Comparison of ENCODE assay signal across 17 cellular contexts in genomic region chr19:11306337-11306736, GRCh38. TPM values are rescaled to one million over a fixed set of nuclear protein-coding genes. Genes with fewer than 3 reads are reported as not detected.
DNase-seq lines count a peak whose midpoint lies in the region; ATAC-seq, FAIRE-seq and TF ChIP-seq lines count a peak whose summit lies in the region.
"Had no signal": no experiment of that assay in that cellular context is flagged by ENCODE, and none has a peak within 500 bp of the region (broad histone marks: within the 10 kb centered on the region; RNA-seq: fewer than 3 reads in every experiment).

No MANE protein-coding gene starts in this region.

- FAIRE-seq in K562 (lab: Jason Lieb, UNC): no peak
- FAIRE-seq: A549, D721Med had no signal

- H3K36me3 ChIP-seq in HEK293 (ENCODE audit: control insufficient read depth in 2 of 2, insufficient read depth in 1 of 2, low read length in 2 of 2) (no peaks in the 10 kb centered on the region), K562 (ENCODE audit: control insufficient read depth, insufficient read depth, low read length) (no peaks in the 10 kb centered on the region)
- H3K36me3 ChIP-seq: BE2C had no signal

- no peaks in the 10 kb centered on the region for H3K9me3 ChIP-seq in HEK293 (ENCODE audit: control insufficient read depth, insufficient read depth, low read depth, low read length)
- no peaks in the 10 kb centered on the region for H3K9me3 ChIP-seq in K562 (replicated peaks; ENCODE audit: control insufficient read depth, insufficient read depth, low read depth, low read length)
- H3K9me3 ChIP-seq: A549, BE2C had no signal

- TF ChIP-seq RAD21 in K562 (CRISPR knock-in tag; conservative IDR thresholded peaks at IDR 0.05 in 1 of 2, IDR thresholded peaks at IDR 0.05 in 1 of 2): no peak

- no peak overlapping the region for H3K4me2 ChIP-seq in K562 (ENCODE audit: insufficient read depth, low read length)
- H3K4me2 ChIP-seq: A549 had no signal

- no peak overlapping the region for H3K9ac ChIP-seq in K562 (ENCODE audit: insufficient read depth in 1 of 2, low read depth in 2 of 2, low read length in 2 of 2)

- ATAC-seq in K562 (no peak), naive B cell (ENCODE audit: low read depth in 2 of 2) (peak; percentile 28 to 38), GM18868 (IDR thresholded peaks at IDR 0.05; ENCODE audit: unreplicated experiment) (no peak)
- ATAC-seq: A549, HCT116 had no signal

- H4K20me1 ChIP-seq in K562 (replicated peaks; ENCODE audit: control insufficient read depth, insufficient read depth, low read length): no peaks in the 10 kb centered on the region

- H3K4me1 Mint-ChIP-seq in HFFc6 (ENCODE audit: low read depth) (no peaks in the 10 kb centered on the region), naive B cell (no peaks in the 10 kb centered on the region)
- H3K4me1 Mint-ChIP-seq: CD4-positive, alpha-beta memory T cell had no signal

- no peaks in the 10 kb centered on the region for H3K9me1 ChIP-seq in K562 (ENCODE audit: control insufficient read depth, insufficient read depth, low read length)

- H3K27me3 ChIP-seq in K562 (ENCODE audit: control insufficient read depth in 2 of 2, insufficient read depth in 2 of 2, low read length in 2 of 2): peaks cover 0 to 26% of the 10 kb centered on the region in 2 experiments; a peak in 1 of 5 replicates
- H3K27me3 ChIP-seq: BE2C had no signal

- no peak for TF ChIP-seq POLR2A in K562 (conservative IDR thresholded peaks at IDR 0.05)

- H2AFZ ChIP-seq in K562 (ENCODE audit: low read depth, low read length): no peak overlapping the region

- TF ChIP-seq CTCF in HEK293 (tag by site-specific recombination; IDR thresholded peaks at IDR 0.05) (no peak), HFFc6 (IDR thresholded peaks at IDR 0.05) (no peak), K562 (IDR thresholded peaks at IDR 0.05 in 2 of 3, conservative IDR thresholded peaks at IDR 0.05 in 1 of 3; ENCODE audit: insufficient read depth in 2 of 3, low read depth in 1 of 3, low read length in 3 of 3) (no peak)

- CTCF ChIA-PET in HEK293 (lab: Yijun Ruan, JAX): interaction anchor here (0.5 to 2.8 kb wide), 4 partner anchors 16 to 1826 kb away, joined by 3 to 8 read pairs (median 3); no protein-coding TSS in a partner anchor
- CTCF ChIA-PET in K562 (lab: Yijun Ruan, JAX; ENCODE audit: low intra/inter-chr PET ratio): interaction anchor here (0.6 kb wide), 1 partner anchor 125 kb away, joined by 3 read pairs; no protein-coding TSS in a partner anchor

- DNase-seq in HFFc6 (peak; percentile 27), K562 (ENCODE audit: extremely low read depth in 1 of 4, low spot score in 3 of 4) (no peak), naive B cell (no peak), NCI-H2171 treated with DMSO at 0.1 percent for 48 hours (lab: John Stamatoyannopoulos, UW) (no peak)
- DNase-seq: BE2C; CD4-positive, alpha-beta memory T cell; COR-L47; DMS153 had no signal

- H3K4me1 ChIP-seq in HEK293 (ENCODE audit: control insufficient read depth, insufficient read depth, low read length) (no peaks in the 10 kb centered on the region), K562 (replicated peaks in 1 of 2; ENCODE audit: control insufficient read depth in 2 of 2, insufficient read depth in 2 of 2, low read length in 2 of 2) (no peaks in the 10 kb centered on the region)
- H3K4me1 ChIP-seq: A549, BE2C had no signal

- H3K4me3 ChIP-seq in HEK293 (ENCODE audit: low read depth, low read length) (no peak overlapping the region), K562 (no peak overlapping the region)
- H3K4me3 ChIP-seq: A549 had no signal

- H3K4me3 Mint-ChIP-seq in HFFc6 (no peak overlapping the region), naive B cell (no peak overlapping the region)
- H3K4me3 Mint-ChIP-seq: CD4-positive, alpha-beta memory T cell had no signal

- 17% methylated on average over 9 of the region's 9 CpGs for WGBS in K562 (ENCODE audit: insufficient coverage, low coverage, missing lambda C conversion rate)

- no peak overlapping the region for H3K27ac ChIP-seq in HEK293 (ENCODE audit: extremely low read depth, low read depth, low read length)
- no peak overlapping the region for H3K27ac ChIP-seq in K562 (ENCODE audit: extremely low read depth, low read depth, low read length)
- H3K27ac ChIP-seq: A549, C4-2B had no signal

- H3K27ac Mint-ChIP-seq in HFFc6 (no peak overlapping the region), naive B cell (no peak overlapping the region)
- H3K27ac Mint-ChIP-seq: CD4-positive, alpha-beta memory T cell had no signal

- TF ChIP-seq EP300 in K562 (IDR thresholded peaks at IDR 0.05; ENCODE audit: low read length): no peak

- in situ Hi-C loops in K562 (cut with MboI): no loop called here

- intact Hi-C loops in K562 (cut with micrococcal nuclease): no loop called here

- BruUV-seq in K562 (replicated peaks; lab: Mats Ljungman, UMichigan): no TSS peak

- H3K27me3 Mint-ChIP-seq in HFFc6 (ENCODE audit: insufficient read depth): peaks cover 10% of the 10 kb centered on the region
- peaks cover 3 to 21% (median 18%) of the 10 kb centered on the region in 3 donors for H3K27me3 Mint-ChIP-seq in naive B cell

- POLR2A ChIA-PET in HEK293 (lab: Yijun Ruan, JAX): interaction anchor here (0.5 to 0.6 kb wide), 2 partner anchors 27 to 77 kb away, joined by 3 read pairs; no protein-coding TSS in a partner anchor
- POLR2A ChIA-PET in K562 (lab: Yijun Ruan, JAX): interaction anchor here (1.0 kb wide), 1 partner anchor 12 kb away, joined by 5 read pairs; no protein-coding TSS in a partner anchor

- H3K9me3 Mint-ChIP-seq in HFFc6 (no peaks in the 10 kb centered on the region), naive B cell (peaks cover 0 to 2% (median 0%) of the 10 kb centered on the region in 7 donors)

- H3K79me2 ChIP-seq in K562 (ENCODE audit: control insufficient read depth, insufficient read depth, low read length): no peaks in the 10 kb centered on the region

- H3K36me3 Mint-ChIP-seq in HFFc6 (ENCODE audit: low read depth): no peaks in the 10 kb centered on the region
- no peaks in the 10 kb centered on the region for H3K36me3 Mint-ChIP-seq in naive B cell
- H3K36me3 Mint-ChIP-seq: CD4-positive, alpha-beta memory T cell had no signal

RNA-seq across cellular contexts. Expression of gene TSPAN16, which starts 10.4 kb away (rescaled TPM):
- total RNA-seq in HFFc6 (2021; fragmentation: NEBNext Ultra II Directional; extraction: Animal tissue kit (Norgen Biotek cat#: 25700)): not detected
- total RNA-seq in K562 (2011; cell fraction: chromatin; rRNA removed; ENCODE audit: low replicate concordance): not detected in 2 replicates
- total RNA-seq in K562 (2011; cell fraction: nucleolus; rRNA removed): not detected in 2 replicates
- not detected in 2 replicates for total RNA-seq in K562 (2011; cell fraction: nucleoplasm; rRNA removed)
- not detected in 2 replicates for total RNA-seq in K562 (2014; rRNA removed)
- total RNA-seq in K562 (2014; rRNA removed; fragmentation: Illumina TruSeq; extraction: Trizol): not detected in 2 replicates
- not detected in 2 replicates for total RNA-seq in K562 (2015; rRNA removed; fragmentation: Illumina TruSeq; extraction: Trizol)
- not detected in 2 replicates for total RNA-seq in K562 (2021)
- not detected in 2 replicates for polyA plus RNA-seq in K562 (2011; rRNA removed)
- not detected in 2 replicates for polyA plus RNA-seq in K562 (2011; cell fraction: cytosol; rRNA removed)
- not detected in 2 replicates for polyA plus RNA-seq in K562 (2011; cell fraction: nucleus; rRNA removed)
- not detected in 2 replicates for polyA plus RNA-seq in K562 (2012)
- polyA plus RNA-seq in K562 (2014; fragmentation: Illumina TruSeq; extraction: Trizol): not detected in 2 replicates
- polyA plus RNA-seq in K562 (2014; fragmentation: Nextera tagmentation; extraction: Ambion mirVana): not detected
- not detected in 2 replicates for polyA plus RNA-seq in K562 (2014; rRNA removed)
- polyA minus RNA-seq in K562 (2011; rRNA and poly(A)+ RNA removed): not detected in 2 replicates
- not detected in 2 replicates for polyA minus RNA-seq in K562 (2011; cell fraction: cytosol; rRNA and poly(A)+ RNA removed)
- polyA minus RNA-seq in K562 (2011; cell fraction: nucleus; rRNA and poly(A)+ RNA removed): not detected in 2 replicates
- polyA plus RNA-seq in naive B cell (ENCODE audit: low read depth in 6 of 6): not detected
- total RNA-seq: CD4-positive, alpha-beta memory T cell; Daoy; H4 had no signal
- polyA plus RNA-seq: A549; AG04450; CD4-positive, alpha-beta memory T cell had no signal

RNA-seq across cellular contexts. Expression of gene RAB3D, which starts 33.1 kb away (rescaled TPM):
- 10 to 100 TPM in 2 of 6 experiments, 1 to 10 TPM in 4; 6.7 to 11.1 (median 8.7) TPM for total RNA-seq in HFFc6 (2021; fragmentation: NEBNext Ultra II Directional; extraction: Animal tissue kit (Norgen Biotek cat#: 25700))
- total RNA-seq in K562 (2011; cell fraction: chromatin; rRNA removed; ENCODE audit: low replicate concordance): 3.0 and 8.8 TPM in 2 replicates
- 2.5 and 3.2 TPM in 2 replicates for total RNA-seq in K562 (2011; cell fraction: nucleolus; rRNA removed)
- 2.6 TPM in 2 replicates for total RNA-seq in K562 (2011; cell fraction: nucleoplasm; rRNA removed)
- total RNA-seq in K562 (2014; rRNA removed) (1.2 and 1.6 TPM in 2 replicates), K562 (2014; rRNA removed; fragmentation: Illumina TruSeq; extraction: Trizol) (1.3 and 1.4 TPM in 2 replicates), K562 (2015; rRNA removed; fragmentation: Illumina TruSeq; extraction: Trizol) (1.8 and 1.9 TPM in 2 replicates), K562 (2021) (3.3 and 4.5 TPM in 2 replicates)
- polyA plus RNA-seq in K562 (2011; rRNA removed) (3.0 and 3.8 TPM in 2 replicates), K562 (2014; fragmentation: Illumina TruSeq; extraction: Trizol) (0.89 and 1.4 TPM in 2 replicates), K562 (2014; fragmentation: Nextera tagmentation; extraction: Ambion mirVana) (1 to 10 TPM in 1 of 2 experiments, under 1 TPM in 1; 0.34 to 1.1 TPM), K562 (2014; rRNA removed) (1.5 and 1.9 TPM in 2 replicates), naive B cell (ENCODE audit: low read depth in 6 of 6) (1 to 10 TPM; 1.9 to 5.8 (median 2.4) TPM)
- polyA plus RNA-seq in K562 (2011; cell fraction: cytosol; rRNA removed): 2.6 and 3.9 TPM in 2 replicates
- 1.3 and 1.7 TPM in 2 replicates for polyA plus RNA-seq in K562 (2011; cell fraction: nucleus; rRNA removed)
- 1.1 and 2.3 TPM in 2 replicates for polyA plus RNA-seq in K562 (2012)
- polyA minus RNA-seq in K562 (2011; rRNA and poly(A)+ RNA removed): 7.1 and 8.6 TPM in 2 replicates
- 2.7 and 4.4 TPM in 2 replicates for polyA minus RNA-seq in K562 (2011; cell fraction: cytosol; rRNA and poly(A)+ RNA removed)
- 1.2 and 1.6 TPM in 2 replicates for polyA minus RNA-seq in K562 (2011; cell fraction: nucleus; rRNA and poly(A)+ RNA removed)

RNA-seq across cellular contexts. Expression of gene TMEM205, which starts 39.7 kb away (rescaled TPM):
- 10 to 100 TPM; 36.9 to 51.8 (median 46.5) TPM for total RNA-seq in HFFc6 (2021; fragmentation: NEBNext Ultra II Directional; extraction: Animal tissue kit (Norgen Biotek cat#: 25700))
- 24.9 and 71.9 TPM in 2 replicates for total RNA-seq in K562 (2011; cell fraction: chromatin; rRNA removed; ENCODE audit: low replicate concordance)
- total RNA-seq in K562 (2011; cell fraction: nucleolus; rRNA removed): 125 and 126 TPM in 2 replicates
- 67.8 and 77.4 TPM in 2 replicates for total RNA-seq in K562 (2011; cell fraction: nucleoplasm; rRNA removed)
- total RNA-seq in K562 (2014; rRNA removed) (63.3 and 68.9 TPM in 2 replicates), K562 (2014; rRNA removed; fragmentation: Illumina TruSeq; extraction: Trizol) (21.2 and 26.1 TPM in 2 replicates), K562 (2015; rRNA removed; fragmentation: Illumina TruSeq; extraction: Trizol) (32.0 and 33.7 TPM in 2 replicates), K562 (2021) (44.1 and 45.6 TPM in 2 replicates)
- polyA plus RNA-seq in K562 (2011; rRNA removed) (57.7 and 68.8 TPM in 2 replicates), K562 (2014; fragmentation: Illumina TruSeq; extraction: Trizol) (72.6 and 73.2 TPM in 2 replicates), K562 (2014; fragmentation: Nextera tagmentation; extraction: Ambion mirVana) (10 to 100 TPM; 21.3 to 27.3 TPM), K562 (2014; rRNA removed) (81.5 and 83.8 TPM in 2 replicates), naive B cell (ENCODE audit: low read depth in 6 of 6) (100 to 1,000 TPM; 102 to 171 (median 114) TPM)
- 179 and 221 TPM in 2 replicates for polyA plus RNA-seq in K562 (2011; cell fraction: cytosol; rRNA removed)
- polyA plus RNA-seq in K562 (2011; cell fraction: nucleus; rRNA removed): 92.4 and 97.3 TPM in 2 replicates
- 57.1 and 57.4 TPM in 2 replicates for polyA plus RNA-seq in K562 (2012)
- polyA minus RNA-seq in K562 (2011; rRNA and poly(A)+ RNA removed): 30.4 and 35.1 TPM in 2 replicates
- 26.4 and 28.5 TPM in 2 replicates for polyA minus RNA-seq in K562 (2011; cell fraction: cytosol; rRNA and poly(A)+ RNA removed)
- 4.7 and 11.6 TPM in 2 replicates for polyA minus RNA-seq in K562 (2011; cell fraction: nucleus; rRNA and poly(A)+ RNA removed)

RNA-seq across cellular contexts. Expression of gene CCDC159, which starts 40.0 kb away (rescaled TPM):
- total RNA-seq in HFFc6 (2021; fragmentation: NEBNext Ultra II Directional; extraction: Animal tissue kit (Norgen Biotek cat#: 25700)): 10 to 100 TPM in 4 of 6 experiments, 1 to 10 TPM in 2; 7.7 to 11.8 (median 10.4) TPM
- total RNA-seq in K562 (2011; cell fraction: chromatin; rRNA removed; ENCODE audit: low replicate concordance): 35.6 and 69.3 TPM in 2 replicates
- 24.6 and 29.0 TPM in 2 replicates for total RNA-seq in K562 (2011; cell fraction: nucleolus; rRNA removed)
- total RNA-seq in K562 (2011; cell fraction: nucleoplasm; rRNA removed): 35.5 and 35.6 TPM in 2 replicates
- total RNA-seq in K562 (2014; rRNA removed): 3.6 and 3.7 TPM in 2 replicates
- 3.1 and 3.9 TPM in 2 replicates for total RNA-seq in K562 (2014; rRNA removed; fragmentation: Illumina TruSeq; extraction: Trizol)
- total RNA-seq in K562 (2015; rRNA removed; fragmentation: Illumina TruSeq; extraction: Trizol): 3.9 and 4.7 TPM in 2 replicates
- total RNA-seq in K562 (2021): 5.9 and 7.6 TPM in 2 replicates
- 6.8 and 9.4 TPM in 2 replicates for polyA plus RNA-seq in K562 (2011; rRNA removed)
- 5.8 and 5.9 TPM in 2 replicates for polyA plus RNA-seq in K562 (2011; cell fraction: cytosol; rRNA removed)
- polyA plus RNA-seq in K562 (2011; cell fraction: nucleus; rRNA removed): 52.3 and 65.7 TPM in 2 replicates
- 13.1 and 29.9 TPM in 2 replicates for polyA plus RNA-seq in K562 (2012)
- 8.9 and 10.1 TPM in 2 replicates for polyA plus RNA-seq in K562 (2014; fragmentation: Illumina TruSeq; extraction: Trizol)
- 1 to 10 TPM in 1 of 2 experiments, under 1 TPM in 1; 0.68 to 2.5 TPM for polyA plus RNA-seq in K562 (2014; fragmentation: Nextera tagmentation; extraction: Ambion mirVana)
- 6.8 and 8.6 TPM in 2 replicates for polyA plus RNA-seq in K562 (2014; rRNA removed)
- polyA minus RNA-seq in K562 (2011; rRNA and poly(A)+ RNA removed): 2.1 and 3.3 TPM in 2 replicates
- not detected in 2 replicates for polyA minus RNA-seq in K562 (2011; cell fraction: cytosol; rRNA and poly(A)+ RNA removed)
- 14.4 and 14.7 TPM in 2 replicates for polyA minus RNA-seq in K562 (2011; cell fraction: nucleus; rRNA and poly(A)+ RNA removed)
- 10 to 100 TPM; 13.2 to 25.0 (median 16.2) TPM for polyA plus RNA-seq in naive B cell (ENCODE audit: low read depth in 6 of 6)

RNA-seq across cellular contexts. Expression of gene DOCK6, which starts 44.0 kb away (rescaled TPM):
- total RNA-seq in HFFc6 (2021; fragmentation: NEBNext Ultra II Directional; extraction: Animal tissue kit (Norgen Biotek cat#: 25700)): 10 to 100 TPM; 20.7 to 32.2 (median 22.9) TPM
- 79.9 and 184 TPM in 2 replicates for total RNA-seq in K562 (2011; cell fraction: chromatin; rRNA removed; ENCODE audit: low replicate concordance)
- total RNA-seq in K562 (2011; cell fraction: nucleolus; rRNA removed): 88.2 and 89.2 TPM in 2 replicates
- total RNA-seq in K562 (2011; cell fraction: nucleoplasm; rRNA removed): 65.6 and 76.9 TPM in 2 replicates
- total RNA-seq in K562 (2014; rRNA removed) (3.8 and 5.7 TPM in 2 replicates), K562 (2014; rRNA removed; fragmentation: Illumina TruSeq; extraction: Trizol) (2.0 and 2.4 TPM in 2 replicates), K562 (2015; rRNA removed; fragmentation: Illumina TruSeq; extraction: Trizol) (1.9 and 2.3 TPM in 2 replicates), K562 (2021) (19.3 and 20.2 TPM in 2 replicates)
- polyA plus RNA-seq in K562 (2011; rRNA removed) (7.0 and 14.5 TPM in 2 replicates), K562 (2014; fragmentation: Illumina TruSeq; extraction: Trizol) (4.4 and 7.3 TPM in 2 replicates), K562 (2014; fragmentation: Nextera tagmentation; extraction: Ambion mirVana) (under 1 TPM; 0.35 to 0.46 TPM), K562 (2014; rRNA removed) (10.0 and 11.8 TPM in 2 replicates), naive B cell (ENCODE audit: low read depth in 6 of 6) (under 1 TPM in 5 of 6 donors, not detected in 1; 0.18 to 0.87 (median 0.31) TPM)
- polyA plus RNA-seq in K562 (2011; cell fraction: cytosol; rRNA removed): 8.0 and 14.5 TPM in 2 replicates
- polyA plus RNA-seq in K562 (2011; cell fraction: nucleus; rRNA removed): 78.6 and 79.9 TPM in 2 replicates
- polyA plus RNA-seq in K562 (2012): 7.9 and 22.7 TPM in 2 replicates
- 5.3 and 5.8 TPM in 2 replicates for polyA minus RNA-seq in K562 (2011; rRNA and poly(A)+ RNA removed)
- polyA minus RNA-seq in K562 (2011; cell fraction: cytosol; rRNA and poly(A)+ RNA removed): 8.8 and 17.8 TPM in 2 replicates
- polyA minus RNA-seq in K562 (2011; cell fraction: nucleus; rRNA and poly(A)+ RNA removed): 15.8 and 20.2 TPM in 2 replicates
- polyA plus RNA-seq: CD4-positive, alpha-beta memory T cell had no signal

Comparison
In these comparisons a context has a peak if more than half of its experiments do, and no peak if none do; other contexts are left out.
1. ATAC-seq: peak in naive B cell (2 of 2); none in K562 (single experiment) and GM18868 (single experiment).
2. Of the 44 proteins assayed by ChIP-seq in both K562 and HEK293: peak only in K562: none; only in HEK293: ZNF121; in both: none; in neither: 43.